8 cellular contexts compared by ENCODE assay signal in genomic region chr17:80477647-80478478, GRCh38. TPM values are rescaled to one million over a fixed set of nuclear protein-coding genes. Genes with fewer than 3 reads are reported as not detected.
DNase-seq lines count a peak whose midpoint lies in the region; ATAC-seq and TF ChIP-seq lines count a peak whose summit lies in the region.

No MANE protein-coding gene starts in this region.

- ATAC-seq in Right ventricle myocardium inferior: peak; percentile 62
- no peak for ATAC-seq in HG02623 (IDR thresholded peaks at IDR 0.05; ENCODE audit: unreplicated experiment)

- peak overlapping the region; percentile 51 for H2AFZ ChIP-seq in neuron (ENCODE audit: low read depth, low read length)

- DNase-seq in Right ventricle myocardium inferior (ENCODE audit: missing footprints) (peak; percentile 57), cardiac septum (ENCODE audit: low spot score) (no peak), WERI-Rb-1 (peak; percentile 94), esophagus muscularis mucosa (ENCODE audit: extremely low spot score) (no peak), SIG-M5 (lab: John Stamatoyannopoulos, UW) (no peak), esophagus squamous epithelium (lab: John Stamatoyannopoulos, UW) (no peak)

- TF ChIP-seq CTCF in WERI-Rb-1 (IDR thresholded peaks at IDR 0.05; ENCODE audit: low read depth, low read length) (peak; percentile 86), esophagus muscularis mucosa (IDR thresholded peaks at IDR 0.05) (peak; percentile 38 to 48 (median 40)), esophagus squamous epithelium (IDR thresholded peaks at IDR 0.05) (peak in 2 of 6 experiments; percentile 16 to 40)

- intact Hi-C loops in Right ventricle myocardium inferior (cut with DNase I): no loop called here
- intact Hi-C loops in cardiac septum (cut with DNase I): no loop called here
- intact Hi-C loops in esophagus muscularis mucosa (cut with DNase I): loop anchor here (10.0 kb wide), 1 partner anchor 67 kb away; the partner anchor contains the start of gene RPTOR
- intact Hi-C loops in esophagus squamous epithelium (cut with DNase I): no loop called here

- WGBS in esophagus muscularis mucosa: 1% methylated on average over 13 of the region's 103 CpGs
- WGBS in esophagus squamous epithelium, 2 donors: no CpG with 5 or more reads among the region's 103 CpGs

- no peaks in the 10 kb centered on the region for H3K27me3 ChIP-seq in WERI-Rb-1 (ENCODE audit: insufficient read depth, low read depth, severe bottlenecking)
- peaks cover 22 to 100% (median 64%) of the 10 kb centered on the region in 4 donors for H3K27me3 ChIP-seq in esophagus muscularis mucosa
- peaks cover 70% of the 10 kb centered on the region for H3K27me3 ChIP-seq in neuron (ENCODE audit: insufficient read depth, low read length)
- peaks cover 40 to 100% (median 48%) of the 10 kb centered on the region in 4 donors for H3K27me3 ChIP-seq in esophagus squamous epithelium

- H3K27ac ChIP-seq in WERI-Rb-1 (peak overlapping the region; percentile 86), esophagus muscularis mucosa (replicated peaks in 1 of 4) (no peak overlapping the region), esophagus squamous epithelium (no peak overlapping the region)

- H3K4me1 ChIP-seq in esophagus muscularis mucosa (peaks cover 42 to 55% (median 52%) of the 10 kb centered on the region in 4 donors), neuron (ENCODE audit: insufficient read depth, low read length) (peaks cover 16% of the 10 kb centered on the region), esophagus squamous epithelium (peaks cover 27 to 53% (median 43%) of the 10 kb centered on the region in 3 donors)

- no peak for TF ChIP-seq EP300 in esophagus muscularis mucosa (IDR thresholded peaks at IDR 0.05)

- TF ChIP-seq POLR2A in esophagus muscularis mucosa (IDR thresholded peaks at IDR 0.05; ENCODE audit: low read depth): no peak
- TF ChIP-seq POLR2A in esophagus squamous epithelium (IDR thresholded peaks at IDR 0.05): no peak

- H3K9me3 ChIP-seq in WERI-Rb-1 (ENCODE audit: severe bottlenecking) (no peaks in the 10 kb centered on the region), esophagus muscularis mucosa (no peaks in the 10 kb centered on the region), neuron (ENCODE audit: low read length) (no peaks in the 10 kb centered on the region), esophagus squamous epithelium (no peaks in the 10 kb centered on the region)

- H3K36me3 ChIP-seq in WERI-Rb-1: peaks cover 27% of the 10 kb centered on the region
- no peaks in the 10 kb centered on the region for H3K36me3 ChIP-seq in esophagus muscularis mucosa
- no peaks in the 10 kb centered on the region for H3K36me3 ChIP-seq in neuron (ENCODE audit: insufficient read depth, low read length)
- no peaks in the 10 kb centered on the region for H3K36me3 ChIP-seq in esophagus squamous epithelium

- H3K4me3 ChIP-seq in WERI-Rb-1 (ENCODE audit: low read depth, low read length): peak overlapping the region; percentile 85
- H3K4me3 ChIP-seq in esophagus muscularis mucosa: peak overlapping the region; percentile 49 to 59 (median 52)
- no peak overlapping the region for H3K4me3 ChIP-seq in neuron (ENCODE audit: low read length)
- H3K4me3 ChIP-seq in esophagus squamous epithelium: peak overlapping the region in 2 of 4 donors; percentile 31 to 61

RNA-seq across cellular contexts. Expression of gene NPTX1, which starts 1.5 kb away (rescaled TPM):
- total RNA-seq in Right ventricle myocardium inferior (not detected), cardiac septum (0.62 TPM), esophagus muscularis mucosa (1 to 10 TPM in 3 of 4 donors, under 1 TPM in 1; 0.42 to 5.5 (median 4.1) TPM), esophagus squamous epithelium (under 1 TPM in 2 of 4 donors, not detected in 2; under 0.01 to 0.15 TPM)

Comparison
In these comparisons a context has a peak if more than half of its experiments do, and no peak if none do; other contexts are left out.
1. DNase-seq: peak in Right ventricle myocardium inferior (single experiment) and WERI-Rb-1 (single experiment); none in cardiac septum (single experiment), esophagus muscularis mucosa (single experiment), SIG-M5 (single experiment) and esophagus squamous epithelium (single experiment).